Comparison of ENCODE assay signal across 1 cellular context in the genomic region with DNA sequence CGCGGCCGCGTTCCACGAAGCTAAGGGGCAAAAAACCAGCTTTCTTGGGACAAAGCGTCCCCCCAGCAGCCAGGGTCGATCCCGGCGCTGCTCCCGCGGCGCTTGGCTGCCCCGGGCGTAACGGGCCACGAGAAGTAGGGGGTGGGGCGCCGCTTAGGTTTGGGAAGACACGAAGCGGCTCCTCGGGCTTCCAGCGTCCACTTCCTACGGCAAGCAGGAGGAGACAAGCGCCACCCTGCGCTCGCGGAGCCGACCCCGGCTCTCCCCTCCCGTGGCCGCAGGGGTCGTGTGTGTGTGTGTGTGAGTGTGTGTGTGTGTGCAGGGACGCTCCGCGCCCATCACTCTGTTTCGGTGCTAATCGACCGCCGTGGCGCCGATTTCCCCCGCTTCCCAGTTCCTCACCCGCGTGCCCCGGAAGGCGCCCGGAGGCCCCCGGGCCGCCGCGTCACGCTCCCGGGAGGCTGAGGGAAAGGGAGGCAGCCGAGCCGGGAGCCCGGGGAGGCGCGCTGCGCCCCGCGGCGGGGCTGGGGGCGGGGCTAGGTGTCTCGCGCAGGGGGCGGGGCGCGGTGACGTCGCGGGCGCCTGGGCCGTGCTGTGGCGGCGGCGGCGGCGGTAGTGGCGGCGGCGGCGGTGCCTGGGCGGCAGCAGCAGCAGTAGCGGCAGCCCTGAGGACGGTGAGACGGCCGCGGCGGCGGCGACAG.
TF ChIP-seq lines count a peak whose summit lies in the region.

Gene ERC1 (plus strand): TSS at position 575 of the 701 bp plus-strand sequence. CDS start 36,681 bp downstream, outside the sequence.

TF ChIP-seq in K562, 482 proteins besides CTCF, POLR2A, EP300 and RAD21 (continued from another document and continues in another):
- TF ChIP-seq, protein P1, sequence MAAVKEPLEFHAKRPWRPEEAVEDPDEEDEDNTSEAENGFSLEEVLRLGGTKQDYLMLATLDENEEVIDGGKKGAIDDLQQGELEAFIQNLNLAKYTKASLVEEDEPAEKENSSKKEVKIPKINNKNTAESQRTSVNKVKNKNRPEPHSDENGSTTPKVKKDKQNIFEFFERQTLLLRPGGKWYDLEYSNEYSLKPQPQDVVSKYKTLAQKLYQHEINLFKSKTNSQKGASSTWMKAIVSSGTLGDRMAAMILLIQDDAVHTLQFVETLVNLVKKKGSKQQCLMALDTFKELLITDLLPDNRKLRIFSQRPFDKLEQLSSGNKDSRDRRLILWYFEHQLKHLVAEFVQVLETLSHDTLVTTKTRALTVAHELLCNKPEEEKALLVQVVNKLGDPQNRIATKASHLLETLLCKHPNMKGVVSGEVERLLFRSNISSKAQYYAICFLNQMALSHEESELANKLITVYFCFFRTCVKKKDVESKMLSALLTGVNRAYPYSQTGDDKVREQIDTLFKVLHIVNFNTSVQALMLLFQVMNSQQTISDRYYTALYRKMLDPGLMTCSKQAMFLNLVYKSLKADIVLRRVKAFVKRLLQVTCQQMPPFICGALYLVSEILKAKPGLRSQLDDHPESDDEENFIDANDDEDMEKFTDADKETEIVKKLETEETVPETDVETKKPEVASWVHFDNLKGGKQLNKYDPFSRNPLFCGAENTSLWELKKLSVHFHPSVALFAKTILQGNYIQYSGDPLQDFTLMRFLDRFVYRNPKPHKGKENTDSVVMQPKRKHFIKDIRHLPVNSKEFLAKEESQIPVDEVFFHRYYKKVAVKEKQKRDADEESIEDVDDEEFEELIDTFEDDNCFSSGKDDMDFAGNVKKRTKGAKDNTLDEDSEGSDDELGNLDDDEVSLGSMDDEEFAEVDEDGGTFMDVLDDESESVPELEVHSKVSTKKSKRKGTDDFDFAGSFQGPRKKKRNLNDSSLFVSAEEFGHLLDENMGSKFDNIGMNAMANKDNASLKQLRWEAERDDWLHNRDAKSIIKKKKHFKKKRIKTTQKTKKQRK (IDR thresholded peaks at IDR 0.05; ENCODE audit: borderline replicate concordance, low read depth, low read length): no peak
- TF ChIP-seq GABPB2 (CRISPR knock-in tag; conservative IDR thresholded peaks at IDR 0.05) (no peak), ZC3H11A (IDR thresholded peaks at IDR 0.05; ENCODE audit: low read depth, low read length) (no peak), ZBTB1 (CRISPR knock-in tag; IDR thresholded peaks at IDR 0.05; ENCODE audit: borderline replicate concordance, low read depth) (no peak), TEAD4 (IDR thresholded peaks at IDR 0.05; ENCODE audit: low read length) (no peak), TEAD4 (CRISPR knock-in tag; IDR thresholded peaks at IDR 0.05; ENCODE audit: borderline replicate concordance) (no peak), SREBF1 (IDR thresholded peaks at IDR 0.05; ENCODE audit: borderline replicate concordance, low read depth, low read length) (no peak), RBM22 (IDR thresholded peaks at IDR 0.05; ENCODE audit: low read depth, low read length, poor library complexity, severe bottlenecking) (no peak), ARNT (IDR thresholded peaks at IDR 0.05) (no peak), MTA2 (IDR thresholded peaks at IDR 0.05; ENCODE audit: low read depth) (peak; percentile 42; the same call in 1 of the 2 replicates), RFX7 (CRISPR knock-in tag; IDR thresholded peaks at IDR 0.05) (no peak), ZNF707 (CRISPR knock-in tag; conservative IDR thresholded peaks at IDR 0.05) (no peak), ARID4B (CRISPR knock-in tag; IDR thresholded peaks at IDR 0.05) (no peak; the same call in 1 of the 2 replicates), ZNF586 (CRISPR knock-in tag; conservative IDR thresholded peaks at IDR 0.05) (no peak), TAF7 (tag; IDR thresholded peaks at IDR 0.05) (no peak), NR2C1 (IDR thresholded peaks at IDR 0.05) (peak; percentile 20; the same call in 1 of the 2 replicates), NR2C1 (tag; IDR thresholded peaks at IDR 0.05) (no peak), STAT5A (IDR thresholded peaks at IDR 0.05; ENCODE audit: borderline replicate concordance, low read length) (no peak), CBX5 (IDR thresholded peaks at IDR 0.05; ENCODE audit: borderline replicate concordance, low read depth) (no peak), XRCC5 (IDR thresholded peaks at IDR 0.05; ENCODE audit: low read depth, low read length) (no peak), DIDO1 (tag; IDR thresholded peaks at IDR 0.05; ENCODE audit: low read depth) (no peak), BACH1 (tag; IDR thresholded peaks at IDR 0.05) (no peak), ZBTB49 (CRISPR knock-in tag; IDR thresholded peaks at IDR 0.05; ENCODE audit: borderline replicate concordance) (no peak), ZNF124 (CRISPR knock-in tag; IDR thresholded peaks at IDR 0.05) (no peak), KAT8 (IDR thresholded peaks at IDR 0.05; ENCODE audit: low read depth) (no peak), PRPF4 (IDR thresholded peaks at IDR 0.05; ENCODE audit: insufficient read depth, low read depth, low read length, poor library complexity, severe bottlenecking) (no peak), PHB (CRISPR knock-in tag; IDR thresholded peaks at IDR 0.05) (no peak), CLOCK (CRISPR knock-in tag; IDR thresholded peaks at IDR 0.05; ENCODE audit: borderline replicate concordance) (no peak), YY1 (IDR thresholded peaks at IDR 0.05; ENCODE audit: borderline replicate concordance in 1 of 3, control insufficient read depth in 1 of 3, extremely low read depth in 1 of 3, insufficient read depth in 3 of 3, insufficient read length in 1 of 3, insufficient replicate concordance in 2 of 3, low read depth in 1 of 3, low read length in 2 of 3) (peak in 1 of 3 experiments; percentile 5), ZBTB8A (IDR thresholded peaks at IDR 0.05; ENCODE audit: partially characterized antibody) (no peak), MEF2D (tag; conservative IDR thresholded peaks at IDR 0.05; ENCODE audit: low read depth) (0 out of 2 replicates have a peak, but pooled peaks have one; percentile 38), ZNF174 (CRISPR knock-in tag; IDR thresholded peaks at IDR 0.05) (no peak), SNRNP70 (optimal IDR thresholded peaks at IDR 0.05; ENCODE audit: low read depth, low read length) (no peak)
- TF ChIP-seq, protein P2, sequence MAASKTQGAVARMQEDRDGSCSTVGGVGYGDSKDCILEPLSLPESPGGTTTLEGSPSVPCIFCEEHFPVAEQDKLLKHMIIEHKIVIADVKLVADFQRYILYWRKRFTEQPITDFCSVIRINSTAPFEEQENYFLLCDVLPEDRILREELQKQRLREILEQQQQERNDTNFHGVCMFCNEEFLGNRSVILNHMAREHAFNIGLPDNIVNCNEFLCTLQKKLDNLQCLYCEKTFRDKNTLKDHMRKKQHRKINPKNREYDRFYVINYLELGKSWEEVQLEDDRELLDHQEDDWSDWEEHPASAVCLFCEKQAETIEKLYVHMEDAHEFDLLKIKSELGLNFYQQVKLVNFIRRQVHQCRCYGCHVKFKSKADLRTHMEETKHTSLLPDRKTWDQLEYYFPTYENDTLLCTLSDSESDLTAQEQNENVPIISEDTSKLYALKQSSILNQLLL (CRISPR knock-in tag; IDR thresholded peaks at IDR 0.05; ENCODE audit: borderline replicate concordance): no peak
- TF ChIP-seq, protein P3, sequence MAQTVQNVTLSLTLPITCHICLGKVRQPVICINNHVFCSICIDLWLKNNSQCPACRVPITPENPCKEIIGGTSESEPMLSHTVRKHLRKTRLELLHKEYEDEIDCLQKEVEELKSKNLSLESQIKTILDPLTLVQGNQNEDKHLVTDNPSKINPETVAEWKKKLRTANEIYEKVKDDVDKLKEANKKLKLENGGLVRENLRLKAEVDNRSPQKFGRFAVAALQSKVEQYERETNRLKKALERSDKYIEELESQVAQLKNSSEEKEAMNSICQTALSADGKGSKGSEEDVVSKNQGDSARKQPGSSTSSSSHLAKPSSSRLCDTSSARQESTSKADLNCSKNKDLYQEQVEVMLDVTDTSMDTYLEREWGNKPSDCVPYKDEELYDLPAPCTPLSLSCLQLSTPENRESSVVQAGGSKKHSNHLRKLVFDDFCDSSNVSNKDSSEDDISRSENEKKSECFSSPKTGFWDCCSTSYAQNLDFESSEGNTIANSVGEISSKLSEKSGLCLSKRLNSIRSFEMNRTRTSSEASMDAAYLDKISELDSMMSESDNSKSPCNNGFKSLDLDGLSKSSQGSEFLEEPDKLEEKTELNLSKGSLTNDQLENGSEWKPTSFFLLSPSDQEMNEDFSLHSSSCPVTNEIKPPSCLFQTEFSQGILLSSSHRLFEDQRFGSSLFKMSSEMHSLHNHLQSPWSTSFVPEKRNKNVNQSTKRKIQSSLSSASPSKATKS (CRISPR knock-in tag; IDR thresholded peaks at IDR 0.05): no peak
- TF ChIP-seq, protein P4, sequence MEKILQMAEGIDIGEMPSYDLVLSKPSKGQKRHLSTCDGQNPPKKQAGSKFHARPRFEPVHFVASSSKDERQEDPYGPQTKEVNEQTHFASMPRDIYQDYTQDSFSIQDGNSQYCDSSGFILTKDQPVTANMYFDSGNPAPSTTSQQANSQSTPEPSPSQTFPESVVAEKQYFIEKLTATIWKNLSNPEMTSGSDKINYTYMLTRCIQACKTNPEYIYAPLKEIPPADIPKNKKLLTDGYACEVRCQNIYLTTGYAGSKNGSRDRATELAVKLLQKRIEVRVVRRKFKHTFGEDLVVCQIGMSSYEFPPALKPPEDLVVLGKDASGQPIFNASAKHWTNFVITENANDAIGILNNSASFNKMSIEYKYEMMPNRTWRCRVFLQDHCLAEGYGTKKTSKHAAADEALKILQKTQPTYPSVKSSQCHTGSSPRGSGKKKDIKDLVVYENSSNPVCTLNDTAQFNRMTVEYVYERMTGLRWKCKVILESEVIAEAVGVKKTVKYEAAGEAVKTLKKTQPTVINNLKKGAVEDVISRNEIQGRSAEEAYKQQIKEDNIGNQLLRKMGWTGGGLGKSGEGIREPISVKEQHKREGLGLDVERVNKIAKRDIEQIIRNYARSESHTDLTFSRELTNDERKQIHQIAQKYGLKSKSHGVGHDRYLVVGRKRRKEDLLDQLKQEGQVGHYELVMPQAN (IDR thresholded peaks at IDR 0.05; ENCODE audit: borderline replicate concordance): no peak
